In the genomic region with DNA sequence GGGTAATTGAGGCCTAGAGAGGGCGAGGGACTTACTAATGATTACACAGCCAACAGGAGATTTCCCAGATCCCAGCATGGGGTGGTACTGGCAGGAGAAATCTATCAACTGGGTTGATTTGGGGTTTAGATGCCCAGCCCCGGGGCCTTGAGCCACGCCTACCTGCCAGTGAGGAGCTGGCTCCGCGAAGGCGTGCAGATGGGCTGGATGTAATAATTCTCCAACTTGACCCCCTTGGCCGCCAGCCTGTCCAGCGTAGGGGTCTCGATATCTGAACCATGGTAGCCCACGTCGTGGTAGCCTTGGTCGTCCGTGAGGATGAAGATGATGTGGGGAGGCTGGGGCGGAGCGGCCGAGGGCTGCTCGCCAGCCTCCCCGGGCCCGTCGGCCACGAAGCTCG, we compare ENCODE assay signal across 14 cellular contexts. TPM values are rescaled to one million over a fixed set of nuclear protein-coding genes. Genes with fewer than 3 reads are reported as not detected.
DNase-seq lines count a peak whose midpoint lies in the region; ATAC-seq, FAIRE-seq and TF ChIP-seq lines count a peak whose summit lies in the region.
"Had no signal": no experiment of that assay in that cellular context is flagged by ENCODE, and none has a peak within 500 bp of the region (broad histone marks: within the 10 kb centered on the region; RNA-seq: fewer than 3 reads in every experiment).

No MANE protein-coding gene starts in this region.

- H2BK15ac ChIP-seq in H1 (ENCODE audit: low read length), result no peak overlapping the region

- POLR2A ChIA-PET in H1 (lab: Charles Lee; ENCODE audit: partially characterized antibody), result interaction anchor here (0.6 to 2.7 kb wide), 7 partner anchors 12 to 58 kb away, joined by 3 to 16 read pairs (median 4); a partner anchor contains a TSS

- WGBS in heart left ventricle, 4 donors, result 34 to 42% (median 38%) methylated on average over 18 to 22 of the region's 22 CpGs
- 22% methylated on average over 21 of the region's 22 CpGs; no CpG with 5 or more reads in 1 of the 2 experiments for WGBS in H1 (ENCODE audit: extremely low coverage in 1 of 2, insufficient coverage in 1 of 2, insufficient read length in 1 of 2, insufficient replicate concordance in 2 of 2, low coverage in 1 of 2, low lambda C conversion rate in 2 of 2, missing lambda C conversion rate in 1 of 2), 2 experiments

- H3K36me3 Mint-ChIP-seq in mesothelial cell of epicardium, result no peaks in the 10 kb centered on the region
- no peaks in the 10 kb centered on the region for H3K36me3 Mint-ChIP-seq in stimulated activated effector memory CD8-positive, alpha-beta T cell treated with anti-CD3 and anti-CD28 coated beads, Interleukin-12 subunit alpha, Interleukin-12 subunit beta, amount 100 ng/mL, for 72 hours

- peak overlapping the region; percentile 70 for H3K4me3 Mint-ChIP-seq in mesothelial cell of epicardium
- H3K4me3 Mint-ChIP-seq in stimulated activated effector memory CD8-positive, alpha-beta T cell treated with anti-CD3 and anti-CD28 coated beads, Interleukin-12 subunit alpha, Interleukin-12 subunit beta, amount 100 ng/mL, for 72 hours, result no peak overlapping the region
- H3K4me3 Mint-ChIP-seq: activated B cell treated with CpG ODN at 0.5 μM for 24 hours; activated T-helper 17 cell treated with anti-CD3 and anti-CD28 coated beads, Interleukin-2, amount 50 U/mL, for 72 hours had no signal

- H3K27me3 ChIP-seq in heart left ventricle (peaks cover 0 to 32% (median 16%) of the 10 kb centered on the region in 9 donors), H1 (replicated peaks in 1 of 4; ENCODE audit: control insufficient read depth in 3 of 4, extremely low read depth in 1 of 4, insufficient read depth in 3 of 4, low read length in 3 of 4) (peaks cover 0 to 12% (median 7%) of the 10 kb centered on the region in 4 experiments; a peak in 5 of 7 replicates), uterus (no peaks in the 10 kb centered on the region)

- no peak for TF ChIP-seq EP300 in H1 (IDR thresholded peaks at IDR 0.05; ENCODE audit: borderline replicate concordance in 1 of 2, low read depth in 2 of 2, low read length in 2 of 2)

- CTCF ChIA-PET in H1 (lab: Charles Lee; ENCODE audit: partially characterized antibody), result interaction anchor here (0.7 to 6.9 kb wide), 8 partner anchors 10 to 138 kb away, joined by 3 to 62 read pairs (median 4); no protein-coding TSS in a partner anchor

- no peak overlapping the region for H3K56ac ChIP-seq in H1 (replicated peaks; ENCODE audit: insufficient read length, low read depth, low read length)

- no peaks in the 10 kb centered on the region for H3K79me2 ChIP-seq in H1 (ENCODE audit: control insufficient read depth in 1 of 2, insufficient read depth in 2 of 2, low read length in 2 of 2)
- H3K79me2 ChIP-seq: parathyroid adenoma had no signal

- peak overlapping the region; percentile 29; the same call in 1 of the 2 replicates for H2BK12ac ChIP-seq in H1 (ENCODE audit: low read depth, low read length)

- no peaks in the 10 kb centered on the region for H3K9me3 ChIP-seq in heart left ventricle
- H3K9me3 ChIP-seq in H1 (ENCODE audit: insufficient read depth in 2 of 2, low read depth in 1 of 2, low read length in 1 of 2), result no peaks in the 10 kb centered on the region
- H3K9me3 ChIP-seq in uterus, result no peaks in the 10 kb centered on the region
- H3K9me3 ChIP-seq: HAP-1 had no signal

- H3K9me3 Mint-ChIP-seq in mesothelial cell of epicardium, result no peaks in the 10 kb centered on the region
- H3K9me3 Mint-ChIP-seq in stimulated activated effector memory CD8-positive, alpha-beta T cell treated with anti-CD3 and anti-CD28 coated beads, Interleukin-12 subunit alpha, Interleukin-12 subunit beta, amount 100 ng/mL, for 72 hours, result no peaks in the 10 kb centered on the region
- H3K9me3 Mint-ChIP-seq: activated B cell treated with CpG ODN at 0.5 μM for 24 hours; activated T-helper 17 cell treated with anti-CD3 and anti-CD28 coated beads, Interleukin-2, amount 50 U/mL, for 72 hours had no signal

- no peak overlapping the region for H3K14ac ChIP-seq in H1 (ENCODE audit: insufficient read length)

- intact Hi-C loops in heart left ventricle (cut with DNase I), result no loop called here
- intact Hi-C loops in left ventricle myocardium superior (cut with micrococcal nuclease), result no loop called here
- intact Hi-C loops in uterus (cut with DNase I; ENCODE audit: low total_unique reads), result no loop called here

- DNase-seq in heart left ventricle (no peak), left ventricle myocardium superior (no peak), H1 (ENCODE audit: low read depth in 1 of 2, low spot score in 2 of 2) (no peak), mesothelial cell of epicardium (ENCODE audit: low spot score in 2 of 2, unreplicated experiment in 2 of 2) (no peak), uterus (peak in 1 of 2 donors; percentile 28), NOMO-1 treated with DMSO at 0.1 percent for 48 hours (lab: John Stamatoyannopoulos, UW; ENCODE audit: unreplicated experiment) (no peak), ecto neural progenitor cell (ENCODE audit: low spot score) (no peak)
- no peak for DNase-seq in stimulated activated effector memory CD8-positive, alpha-beta T cell treated with anti-CD3 and anti-CD28 coated beads, Interleukin-12 subunit alpha, Interleukin-12 subunit beta, amount 100 ng/mL, for 72 hours (ENCODE audit: low spot score in 2 of 2)
- DNase-seq: activated B cell treated with CpG ODN at 0.5 μM for 24 hours, NCI-H1417 treated with DMSO at 0.1 percent for 48 hours, OCI-M1 had no signal

- H3K4me1 ChIP-seq in heart left ventricle (peaks cover 0 to 34% (median 9%) of the 10 kb centered on the region in 12 donors), H1 (replicated peaks in 1 of 4; ENCODE audit: control insufficient read depth in 3 of 4, insufficient read depth in 4 of 4, low read length in 3 of 4) (peaks cover 9 to 23% (median 14%) of the 10 kb centered on the region in 4 experiments), uterus (peaks cover 10 to 16% of the 10 kb centered on the region in 2 donors)
- H3K4me1 ChIP-seq: parathyroid adenoma had no signal

- H3K18ac ChIP-seq in H1 (ENCODE audit: extremely low read depth, low read length), result peak overlapping the region; percentile 62; the same call in 1 of the 2 replicates

- H2AFZ ChIP-seq in H1 (ENCODE audit: low read length), result peak overlapping the region; percentile 20; the same call in 1 of the 2 replicates

- H4K5ac ChIP-seq in H1 (ENCODE audit: insufficient read length, low read depth, low read length), result no peak overlapping the region

- H2BK5ac ChIP-seq in H1 (ENCODE audit: low read depth, low read length), result no peak overlapping the region

- H4K8ac ChIP-seq in H1 (ENCODE audit: extremely low read depth, insufficient read depth, low read length), result peak overlapping the region; percentile 40; the same call in 1 of the 2 replicates

- peaks cover 9% of the 10 kb centered on the region for H3K27me3 Mint-ChIP-seq in mesothelial cell of epicardium (ENCODE audit: low read depth)

- H3K36me3 ChIP-seq in heart left ventricle (no peaks in the 10 kb centered on the region), H1 (ENCODE audit: control insufficient read depth in 2 of 4, insufficient read depth in 4 of 4, low read length in 3 of 4) (no peaks in the 10 kb centered on the region), uterus (no peaks in the 10 kb centered on the region)
- H3K36me3 ChIP-seq: HAP-1 had no signal

- H4K91ac ChIP-seq in H1 (replicated peaks; ENCODE audit: insufficient read length, low read length), result no peak overlapping the region

- TF ChIP-seq POLR2A in heart left ventricle (IDR thresholded peaks at IDR 0.05), result no peak
- no peak for TF ChIP-seq POLR2A in H1 (IDR thresholded peaks at IDR 0.05; ENCODE audit: control extremely low read depth in 1 of 2, low read depth in 2 of 2, low read length in 2 of 2)
- TF ChIP-seq POLR2A in uterus (IDR thresholded peaks at IDR 0.05), result no peak

- 0 out of 2 replicates have a peak overlapping the region, but pooled peaks have one; percentile 8 for H2BK20ac ChIP-seq in H1 (ENCODE audit: low read length)

- no peak for TF ChIP-seq RAD21 in H1 (IDR thresholded peaks at IDR 0.05 in 1 of 2, conservative IDR thresholded peaks at IDR 0.05 in 1 of 2; ENCODE audit: low read depth in 2 of 2, low read length in 2 of 2)

- H4K20me1 ChIP-seq in H1 (replicated peaks in 1 of 2; ENCODE audit: control insufficient read depth in 1 of 2, insufficient read depth in 2 of 2, low read length in 2 of 2), result no peaks in the 10 kb centered on the region

- H3K4me2 ChIP-seq in H1 (ENCODE audit: insufficient read depth in 1 of 2, low read depth in 2 of 2, low read length in 2 of 2), result peak overlapping the region; percentile 71 to 89

- H3K9ac ChIP-seq in H1 (replicated peaks in 1 of 4; ENCODE audit: extremely low read depth in 1 of 4, low read depth in 3 of 4, low read length in 3 of 4), result 0 out of 7 replicates have a peak overlapping the region, but pooled peaks of 2 of the 4 experiments have one; percentile 28 to 32
- H3K9ac ChIP-seq: parathyroid adenoma had no signal

- H3K27ac Mint-ChIP-seq in mesothelial cell of epicardium, result peak overlapping the region; percentile 13
- H3K27ac Mint-ChIP-seq in stimulated activated effector memory CD8-positive, alpha-beta T cell treated with anti-CD3 and anti-CD28 coated beads, Interleukin-12 subunit alpha, Interleukin-12 subunit beta, amount 100 ng/mL, for 72 hours, result no peak overlapping the region
- H3K27ac Mint-ChIP-seq: activated B cell treated with CpG ODN at 0.5 μM for 24 hours; activated T-helper 17 cell treated with anti-CD3 and anti-CD28 coated beads, Interleukin-2, amount 50 U/mL, for 72 hours had no signal

- H3K4me3 ChIP-seq in heart left ventricle (peak overlapping the region; percentile 7 to 54 (median 38)), H1 (ENCODE audit: extremely low read depth in 1 of 4, insufficient read depth in 2 of 4, low read depth in 3 of 4, low read length in 4 of 4) (peak overlapping the region; percentile 41 to 67 (median 55)), uterus (peak overlapping the region; percentile 25 to 41)
- H3K4me3 ChIP-seq: HAP-1 had no signal

- ATAC-seq in heart left ventricle, result no peak
- ATAC-seq in left ventricle myocardium superior, result no peak
- no peak for ATAC-seq in stimulated activated effector memory CD8-positive, alpha-beta T cell treated with anti-CD3 and anti-CD28 coated beads, Interleukin-12 subunit alpha, Interleukin-12 subunit beta, amount 100 ng/mL, for 72 hours
- ATAC-seq: activated T-helper 17 cell treated with anti-CD3 and anti-CD28 coated beads, Interleukin-2, amount 50 U/mL, for 72 hours had no signal

- no peak overlapping the region for H3K4ac ChIP-seq in H1 (replicated peaks; ENCODE audit: insufficient read length, low read depth, low read length)

- peak overlapping the region in 3 of 12 donors; percentile 65 to 73 (median 65) for H3K27ac ChIP-seq in heart left ventricle
- H3K27ac ChIP-seq in H1 (ENCODE audit: low read depth, low read length), result no peak overlapping the region
- H3K27ac ChIP-seq in uterus, result peak overlapping the region; percentile 85 to 95
- H3K27ac ChIP-seq: parathyroid adenoma had no signal

- TF ChIP-seq CTCF in heart left ventricle (IDR thresholded peaks at IDR 0.05) (no peak), H1 (IDR thresholded peaks at IDR 0.05; ENCODE audit: control extremely low read depth in 1 of 3, insufficient read depth in 1 of 3, low read depth in 1 of 3, low read length in 3 of 3) (no peak), mesothelial cell of epicardium (IDR thresholded peaks at IDR 0.05; ENCODE audit: unreplicated experiment) (no peak), uterus (IDR thresholded peaks at IDR 0.05) (no peak)

- no peak for FAIRE-seq in H1 (lab: Jason Lieb, UNC)

- no peak overlapping the region for H2BK120ac ChIP-seq in H1 (replicated peaks; ENCODE audit: low read depth, low read length)

- peaks cover 49% of the 10 kb centered on the region for H3K4me1 Mint-ChIP-seq in mesothelial cell of epicardium
- no peaks in the 10 kb centered on the region for H3K4me1 Mint-ChIP-seq in stimulated activated effector memory CD8-positive, alpha-beta T cell treated with anti-CD3 and anti-CD28 coated beads, Interleukin-12 subunit alpha, Interleukin-12 subunit beta, amount 100 ng/mL, for 72 hours
- H3K4me1 Mint-ChIP-seq: activated T-helper 17 cell treated with anti-CD3 and anti-CD28 coated beads, Interleukin-2, amount 50 U/mL, for 72 hours had no signal

- H3K23me2 ChIP-seq in H1 (ENCODE audit: low read depth, low read length), result peaks cover 10% of the 10 kb centered on the region

- H3K79me1 ChIP-seq in H1 (ENCODE audit: low read depth, low read length), result no peaks in the 10 kb centered on the region; the same call in 1 of the 2 replicates

- H2AK5ac ChIP-seq in H1 (ENCODE audit: low read depth, low read length), result no peak overlapping the region

- no peak overlapping the region for H3K23ac ChIP-seq in H1 (ENCODE audit: insufficient read length)

RNA-seq across cellular contexts. Expression of a gene that starts 0.8 kb away (rescaled TPM):
- under 1 TPM in 7 of 9 donors, not detected in 2; 0.12 to 0.95 (median 0.35) TPM for total RNA-seq in heart left ventricle
- polyA plus RNA-seq in heart left ventricle, result under 1 TPM in 1 of 2 donors, not detected in 1; 0.68 TPM
- 0.25 TPM for total RNA-seq in left ventricle myocardium superior
- total RNA-seq in H1 (2021; fragmentation: NEBNext Ultra II Directional; extraction: Animal tissue kit (Norgen Biotek cat#: 25700)), result 4.5 TPM in 2 replicates
- polyA plus RNA-seq in H1 (2011; rRNA removed), result 6.7 and 8.0 TPM in 2 replicates
- 6.0 TPM for polyA plus RNA-seq in H1 (2011; cell fraction: cytosol; rRNA removed)
- polyA plus RNA-seq in H1 (2011; cell fraction: nucleus; rRNA removed), result 4.2 TPM
- 2.0 to 4.1 TPM (median 3.4 TPM) in 4 replicates for polyA plus RNA-seq in H1 (2012, experiment 1 of 2)
- 3.3 TPM for polyA plus RNA-seq in H1 (2012, experiment 2 of 2)
- 3.5 TPM for polyA plus RNA-seq in H1 (2013, experiment 1 of 2)
- 3.5 TPM for polyA plus RNA-seq in H1 (2013, experiment 2 of 2)
- polyA minus RNA-seq in H1 (2011; rRNA and poly(A)+ RNA removed), result 2.7 and 5.4 TPM in 2 replicates
- polyA minus RNA-seq in H1 (2011; cell fraction: cytosol; rRNA and poly(A)+ RNA removed), result 3.7 TPM
- polyA minus RNA-seq in H1 (2011; cell fraction: nucleus; rRNA and poly(A)+ RNA removed), result 5.7 TPM
- 18.5 to 19.1 TPM (median 18.8 TPM) in 3 replicates for total RNA-seq in mesothelial cell of epicardium
- total RNA-seq in uterus, result 10 to 100 TPM in 1 of 4 donors, 1 to 10 TPM in 3; 4.3 to 15.1 (median 5.7) TPM
- total RNA-seq: activated B cell treated with CpG ODN at 0.5 μM for 24 hours; activated T-helper 17 cell treated with anti-CD3 and anti-CD28 coated beads, Interleukin-2, amount 50 U/mL, for 72 hours had no signal

RNA-seq across cellular contexts. Expression of a gene that starts 12.3 kb away (rescaled TPM):
- total RNA-seq in heart left ventricle (10 to 100 TPM in 8 of 9 donors, 1 to 10 TPM in 1; 4.8 to 26.0 (median 15.6) TPM), left ventricle myocardium superior (16.6 TPM), mesothelial cell of epicardium (3.9 to 4.1 TPM (median 4.0 TPM) in 3 replicates), uterus (10 to 100 TPM in 1 of 4 donors, 1 to 10 TPM in 2, under 1 TPM in 1; under 0.01 to 23.7 (median 4.3) TPM)
- polyA plus RNA-seq in heart left ventricle (10 to 100 TPM in 1 of 2 donors, 1 to 10 TPM in 1; 3.2 to 15.2 TPM), H1 (2011; rRNA removed) (0.16 and 0.20 TPM in 2 replicates)
- total RNA-seq in H1 (2021; fragmentation: NEBNext Ultra II Directional; extraction: Animal tissue kit (Norgen Biotek cat#: 25700)), result 0.23 and 0.28 TPM in 2 replicates
- polyA plus RNA-seq in H1 (2011; cell fraction: cytosol; rRNA removed), result 0.09 TPM
- polyA plus RNA-seq in H1 (2011; cell fraction: nucleus; rRNA removed), result 0.43 TPM
- polyA plus RNA-seq in H1 (2012, experiment 1 of 2), result 0.03 to 0.39 TPM (median 0.32 TPM) in 3 of 4 replicates, not detected in the other
- polyA plus RNA-seq in H1 (2012, experiment 2 of 2), result 0.17 TPM
- 0.12 TPM for polyA plus RNA-seq in H1 (2013, experiment 1 of 2)
- polyA plus RNA-seq in H1 (2013, experiment 2 of 2), result 0.11 TPM
- 0.06 and 0.10 TPM in 2 replicates for polyA minus RNA-seq in H1 (2011; rRNA and poly(A)+ RNA removed)
- polyA minus RNA-seq in H1 (2011; cell fraction: cytosol; rRNA and poly(A)+ RNA removed), result not detected
- polyA minus RNA-seq in H1 (2011; cell fraction: nucleus; rRNA and poly(A)+ RNA removed), result not detected
- total RNA-seq: activated B cell treated with CpG ODN at 0.5 μM for 24 hours; activated T-helper 17 cell treated with anti-CD3 and anti-CD28 coated beads, Interleukin-2, amount 50 U/mL, for 72 hours had no signal

RNA-seq across cellular contexts. Expression of a gene that starts 55.6 kb away (rescaled TPM):
- total RNA-seq in heart left ventricle (10 to 100 TPM; 12.6 to 29.9 (median 16.0) TPM), left ventricle myocardium superior (21.0 TPM), mesothelial cell of epicardium (53.7 to 58.8 TPM (median 55.7 TPM) in 3 replicates), uterus (10 to 100 TPM in 3 of 4 donors, 1 to 10 TPM in 1; 9.4 to 40.0 (median 20.1) TPM)
- polyA plus RNA-seq in heart left ventricle (10 to 100 TPM; 11.9 to 18.8 TPM), H1 (2011; rRNA removed) (35.9 and 51.6 TPM in 2 replicates)
- total RNA-seq in H1 (2021; fragmentation: NEBNext Ultra II Directional; extraction: Animal tissue kit (Norgen Biotek cat#: 25700)), result 158 and 170 TPM in 2 replicates
- 50.8 TPM for polyA plus RNA-seq in H1 (2011; cell fraction: cytosol; rRNA removed)
- polyA plus RNA-seq in H1 (2011; cell fraction: nucleus; rRNA removed), result 129 TPM
- 89.6 to 100 TPM (median 96.4 TPM) in 4 replicates for polyA plus RNA-seq in H1 (2012, experiment 1 of 2)
- polyA plus RNA-seq in H1 (2012, experiment 2 of 2), result 50.2 TPM
- polyA plus RNA-seq in H1 (2013, experiment 1 of 2), result 70.0 TPM
- polyA plus RNA-seq in H1 (2013, experiment 2 of 2), result 67.4 TPM
- polyA minus RNA-seq in H1 (2011; rRNA and poly(A)+ RNA removed), result 34.0 and 43.1 TPM in 2 replicates
- 51.7 TPM for polyA minus RNA-seq in H1 (2011; cell fraction: cytosol; rRNA and poly(A)+ RNA removed)
- 74.6 TPM for polyA minus RNA-seq in H1 (2011; cell fraction: nucleus; rRNA and poly(A)+ RNA removed)
